In the genomic region with DNA sequence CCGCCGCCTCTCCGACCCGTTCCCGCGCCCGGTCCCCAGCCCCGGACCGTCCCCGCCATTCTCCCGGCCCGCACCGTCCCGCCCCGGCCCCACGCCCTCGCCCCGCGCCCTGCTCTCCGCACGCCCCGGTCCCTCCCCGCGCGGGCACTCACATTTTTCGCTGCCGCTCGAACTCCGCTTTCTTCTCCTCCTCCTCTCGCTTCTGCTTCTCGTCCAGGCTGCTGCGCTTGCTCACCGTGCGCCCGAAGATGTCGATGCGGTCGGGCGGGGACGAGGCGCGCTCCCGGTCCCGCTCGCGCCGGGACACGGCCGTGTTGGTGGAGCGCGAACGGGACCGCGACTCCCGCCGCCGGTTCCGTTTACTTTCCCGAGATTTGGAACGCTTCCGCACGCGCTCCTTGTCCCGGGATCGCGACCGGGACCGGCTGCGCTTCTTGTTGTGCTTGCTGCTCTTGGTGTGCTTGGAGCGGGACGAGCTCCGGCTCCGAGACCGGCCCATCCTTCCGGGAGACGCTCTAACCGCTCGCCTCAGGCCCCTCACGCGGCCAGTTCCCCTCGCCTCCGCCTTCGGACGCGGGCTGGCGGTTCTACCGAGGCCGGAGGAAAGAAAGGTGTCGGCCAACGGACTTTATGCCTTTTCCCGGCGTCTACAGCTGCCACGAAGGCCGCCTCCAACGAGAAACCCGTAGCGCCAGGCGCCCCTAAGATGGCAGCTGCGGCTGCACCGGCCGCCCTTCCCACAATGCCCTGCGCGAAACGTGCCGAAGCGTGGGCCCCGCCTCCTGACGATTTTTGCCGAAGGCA, we compare ENCODE assay signal across 8 cellular contexts. TPM values are rescaled to one million over a fixed set of nuclear protein-coding genes. Genes with fewer than 3 reads are reported as not detected.
DNase-seq lines count a peak whose midpoint lies in the region.

A gene with protein sequence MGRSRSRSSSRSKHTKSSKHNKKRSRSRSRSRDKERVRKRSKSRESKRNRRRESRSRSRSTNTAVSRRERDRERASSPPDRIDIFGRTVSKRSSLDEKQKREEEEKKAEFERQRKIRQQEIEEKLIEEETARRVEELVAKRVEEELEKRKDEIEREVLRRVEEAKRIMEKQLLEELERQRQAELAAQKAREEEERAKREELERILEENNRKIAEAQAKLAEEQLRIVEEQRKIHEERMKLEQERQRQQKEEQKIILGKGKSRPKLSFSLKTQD (minus strand): TSS at position 717 of the 804 bp plus-strand sequence. CDS start 218 bp downstream, at position 499.

- peak; percentile 91 for DNase-seq in EL
- peak; percentile 98 for DNase-seq in GM23248
- peak; percentile 98 for DNase-seq in Karpas-422
- peak; percentile 90 for DNase-seq in SK-MEL-5 (ENCODE audit: low read depth, low spot score)
- DNase-seq in activated naive CD4-positive, alpha-beta T cell treated with anti-CD3 and anti-CD28 coated beads for 36 hours: peak; percentile 96
- DNase-seq in globus pallidus (ENCODE audit: low spot score): peak; percentile 91
- DNase-seq in occipital lobe (lab: John Stamatoyannopoulos, UW): peak; percentile 87

- no peaks in the 10 kb centered on the region for H3K36me3 ChIP-seq in GM23248 (ENCODE audit: low read depth)
- no peaks in the 10 kb centered on the region for H3K36me3 ChIP-seq in Karpas-422 (ENCODE audit: insufficient read depth, low read length)

- H3K9me3 Mint-ChIP-seq in activated naive CD4-positive, alpha-beta T cell treated with anti-CD3 and anti-CD28 coated beads for 36 hours: no peaks in the 10 kb centered on the region

- no peaks in the 10 kb centered on the region for H3K9me2 ChIP-seq in GM23248 (ENCODE audit: insufficient read depth)
- no peaks in the 10 kb centered on the region for H3K9me2 ChIP-seq in Karpas-422 (replicated peaks; ENCODE audit: insufficient read depth, low read length)

- H3K4me3 ChIP-seq in GM23248 (peak within 1 kb of the TSS; percentile 87), Karpas-422 (ENCODE audit: low read length) (peak within 1 kb of the TSS; percentile 85)

- peak within 1 kb of the TSS; percentile 95 for H2AFZ ChIP-seq in GM23248
- peak within 1 kb of the TSS; percentile 68 for H2AFZ ChIP-seq in Karpas-422 (ENCODE audit: low read length)

- H3K9me3 ChIP-seq in GM23248 (ENCODE audit: low read depth) (no peaks in the 10 kb centered on the region), Karpas-422 (ENCODE audit: low read length) (no peaks in the 10 kb centered on the region)

- peaks cover 50% of the 10 kb centered on the region for H3K79me2 ChIP-seq in GM23248 (ENCODE audit: insufficient read depth)
- peaks cover 68% of the 10 kb centered on the region for H3K79me2 ChIP-seq in Karpas-422 (ENCODE audit: low read length)

- peak within 1 kb of the TSS; percentile 99 for H3K4me3 Mint-ChIP-seq in activated naive CD4-positive, alpha-beta T cell treated with anti-CD3 and anti-CD28 coated beads for 36 hours

- H3F3A ChIP-seq in GM23248 (ENCODE audit: insufficient read depth): no peaks in the 10 kb centered on the region

- peak within 1 kb of the TSS; percentile 89 for H3K27ac ChIP-seq in GM23248
- peak within 1 kb of the TSS; percentile 81 for H3K27ac ChIP-seq in Karpas-422 (ENCODE audit: low read length)
- H3K27ac ChIP-seq in temporal lobe (ENCODE audit: low read depth, low read length): peak within 1 kb of the TSS; percentile 81

- H3K4me1 Mint-ChIP-seq in activated naive CD4-positive, alpha-beta T cell treated with anti-CD3 and anti-CD28 coated beads for 36 hours (ENCODE audit: low read depth): peaks cover 53% of the 10 kb centered on the region

- no peaks in the 10 kb centered on the region for H3K27me3 Mint-ChIP-seq in activated naive CD4-positive, alpha-beta T cell treated with anti-CD3 and anti-CD28 coated beads for 36 hours (ENCODE audit: low read depth)

- H3K9ac ChIP-seq in GM23248 (peak within 1 kb of the TSS; percentile 94), Karpas-422 (ENCODE audit: low read length) (peak within 1 kb of the TSS; percentile 92)

- H3K4me1 ChIP-seq in GM23248 (ENCODE audit: insufficient read depth) (peaks cover 35% of the 10 kb centered on the region), Karpas-422 (ENCODE audit: low read length) (peaks cover 57% of the 10 kb centered on the region)

- CTCF ChIA-PET in activated naive CD4-positive, alpha-beta T cell treated with anti-CD3 and anti-CD28 coated beads for 36 hours (lab: Charles Lee): interaction anchor here (2.8 kb wide), 1 partner anchor 31 kb away, joined by 11 read pairs; no protein-coding TSS in a partner anchor

- in situ Hi-C loops in GM23248 (cut with MboI): no loop called here
- in situ Hi-C loops in SK-MEL-5 (cut with HindIII; ENCODE audit: low pct_unique_long_range_greater_than_20kb, low sequenced_read_pairs): no loop called here

- H3K27me3 ChIP-seq in GM23248 (replicated peaks; ENCODE audit: insufficient read depth) (no peaks in the 10 kb centered on the region), Karpas-422 (ENCODE audit: low read length) (no peaks in the 10 kb centered on the region)

- H4K20me1 ChIP-seq in GM23248 (ENCODE audit: insufficient read depth) (peaks cover 38% of the 10 kb centered on the region), Karpas-422 (ENCODE audit: insufficient read depth, low read depth, low read length) (peaks cover 42% of the 10 kb centered on the region)

- 2% methylated on average over 81 to 100 of the region's 109 CpGs for WGBS in GM23248 (ENCODE audit: low coverage in 1 of 2, low lambda C conversion rate in 2 of 2, missing lambda C conversion rate in 2 of 2), 2 experiments

- intact Hi-C loops in activated naive CD4-positive, alpha-beta T cell treated with anti-CD3 and anti-CD28 coated beads for 36 hours (cut with micrococcal nuclease): loop anchor here (1.0 to 5.0 kb wide), 5 partner anchors 17 to 1650 kb away; partner anchors contain the start of genes ABHD13, EFNB2 and LIG4

- peaks cover 25% of the 10 kb centered on the region for H3K36me3 Mint-ChIP-seq in activated naive CD4-positive, alpha-beta T cell treated with anti-CD3 and anti-CD28 coated beads for 36 hours (ENCODE audit: low read depth)

- H3K4me2 ChIP-seq in GM23248 (ENCODE audit: unreplicated experiment) (peak within 1 kb of the TSS; percentile 92), Karpas-422 (ENCODE audit: low read depth, low read length, poor library complexity, severe bottlenecking) (peak within 1 kb of the TSS; percentile 75)

- peak within 1 kb of the TSS; percentile 95 for H3K27ac Mint-ChIP-seq in activated naive CD4-positive, alpha-beta T cell treated with anti-CD3 and anti-CD28 coated beads for 36 hours

RNA-seq across cellular contexts. Expression of the gene that starts here (rescaled TPM):
- total RNA-seq in GM23248 (2014; rRNA removed; shearing (Covaris generic)): 38.4 and 55.8 TPM in 2 replicates
- 51.2 and 61.5 TPM in 2 replicates for polyA plus RNA-seq in GM23248 (2016; fragmentation: Nextera tagmentation; extraction: Ambion mirVana)
- total RNA-seq in Karpas-422 (2014; rRNA removed; shearing (Covaris generic); ENCODE audit: low replicate concordance): 106 and 147 TPM in 2 replicates
- total RNA-seq in SK-MEL-5 (2014; rRNA removed; shearing (Covaris generic)): 36.8 and 38.7 TPM in 2 replicates
- polyA plus RNA-seq in SK-MEL-5 (2015; cell fraction: cytosol; rRNA removed): 28.7 and 33.1 TPM in 2 replicates
- polyA plus RNA-seq in SK-MEL-5 (2015; cell fraction: nucleus; rRNA removed): 1,127 and 1,164 TPM in 2 replicates
- total RNA-seq in activated naive CD4-positive, alpha-beta T cell treated with anti-CD3 and anti-CD28 coated beads for 36 hours: 10 to 100 TPM; 82.3 to 86.6 TPM
- total RNA-seq in occipital lobe (160 TPM), temporal lobe (108 TPM)

Comparison
In these comparisons a context has a peak if more than half of its experiments do, and no peak if none do; other contexts are left out.
1. Peak in every context shown above with its lines: DNase-seq, H3K4me3 ChIP-seq and H3K27ac ChIP-seq.